8 cellular contexts compared by ENCODE assay signal in genomic region chr4:83509156-83509585, GRCh38. TPM values are rescaled to one million over a fixed set of nuclear protein-coding genes. Genes with fewer than 3 reads are reported as not detected.
DNase-seq lines count a peak whose midpoint lies in the region; ATAC-seq, FAIRE-seq and TF ChIP-seq lines count a peak whose summit lies in the region.
"Not testable (repeated sequence)": the region's sequence is repeated elsewhere in the genome, so short reads cannot be mapped to it uniquely, and the experiment has no call there.

No MANE protein-coding gene starts in this region.

- FAIRE-seq in GM18507 (lab: Jason Lieb, UNC) = not testable (repeated sequence)

- peak; percentile 22 for DNase-seq in AG09319 (ENCODE audit: extremely low read depth, low read depth)
- peak; percentile 23 for DNase-seq in GM18507 (ENCODE audit: extremely low spot score, insufficient read length, low read depth)
- peak; percentile 76 for DNase-seq in NB4 (ENCODE audit: low read depth)
- peak; percentile 22 to 56 for DNase-seq in SJSA1 (ENCODE audit: low read depth in 1 of 2, low spot score in 2 of 2)
- peak; percentile 39 for DNase-seq in activated T-cell treated with anti-CD3 and anti-CD28 coated beads, Interleukin-2, amount 50 U/mL, for 4 hours
- peak; percentile 87 for DNase-seq in endodermal cell
- DNase-seq in right lobe of liver = peak in 2 of 3 donors; percentile 52 to 66
- DNase-seq in stimulated activated CD4-positive, alpha-beta T cell treated with anti-CD3 and anti-CD28 coated beads, Interleukin-1b, Interleukin-23, amount 100 ng/mL, for 4 hours (ENCODE audit: low read depth in 2 of 2) = peak; percentile 18 to 48

- H3K9ac ChIP-seq in endodermal cell (ENCODE audit: extremely low read depth, low read length, poor library complexity, severe bottlenecking) = not testable (repeated sequence)

- ATAC-seq in activated T-cell treated with anti-CD3 and anti-CD28 coated beads, Interleukin-2, amount 50 U/mL, for 4 hours = peak; percentile 59 to 67
- peak; percentile 72 to 83 (median 78) for ATAC-seq in right lobe of liver

- H3K4me1 ChIP-seq in SJSA1 (replicated peaks); endodermal cell (ENCODE audit: control insufficient read depth, insufficient read depth, low read length); right lobe of liver: not testable (repeated sequence)

- H3K4me3 Mint-ChIP-seq in activated T-cell treated with anti-CD3 and anti-CD28 coated beads, Interleukin-2, amount 50 U/mL, for 4 hours; endodermal cell: not testable (repeated sequence)

- H3K27me3 Mint-ChIP-seq in activated T-cell treated with anti-CD3 and anti-CD28 coated beads, Interleukin-2, amount 50 U/mL, for 4 hours (ENCODE audit: low read depth); endodermal cell (ENCODE audit: insufficient read depth): not testable (repeated sequence)

- intact Hi-C loops in right lobe of liver (cut with DNase I) = loop anchor here (5.0 to 10.0 kb wide), 2 partner anchors 126 to 128 kb away; no protein-coding TSS in a partner anchor

- not testable (repeated sequence) for H3K4me1 Mint-ChIP-seq in activated T-cell treated with anti-CD3 and anti-CD28 coated beads, Interleukin-2, amount 50 U/mL, for 4 hours (ENCODE audit: low read depth); endodermal cell

- not testable (repeated sequence) for H3K27ac Mint-ChIP-seq in endodermal cell

- TF ChIP-seq POLR2A in NB4 (IDR thresholded peaks at IDR 0.05; ENCODE audit: extremely low read depth, insufficient read length); right lobe of liver (IDR thresholded peaks at IDR 0.05): not testable (repeated sequence)

- TF ChIP-seq CTCF in AG09319 (IDR thresholded peaks at IDR 0.05; ENCODE audit: low read depth, low read length) = peak; percentile 57
- peak; percentile 65 for TF ChIP-seq CTCF in NB4 (IDR thresholded peaks at IDR 0.05; ENCODE audit: low read depth, low read length)
- TF ChIP-seq CTCF in endodermal cell (conservative IDR thresholded peaks at IDR 0.05) = peak; percentile 89
- peak; percentile 77 to 92 (median 84) for TF ChIP-seq CTCF in right lobe of liver (IDR thresholded peaks at IDR 0.05)

- H3K36me3 ChIP-seq in SJSA1; endodermal cell (ENCODE audit: control insufficient read depth, insufficient read depth, low read length); right lobe of liver: not testable (repeated sequence)

- not testable (repeated sequence) for H3K9me3 Mint-ChIP-seq in activated T-cell treated with anti-CD3 and anti-CD28 coated beads, Interleukin-2, amount 50 U/mL, for 4 hours; endodermal cell

- not testable (repeated sequence) for H3K27me3 ChIP-seq in SJSA1 (replicated peaks); endodermal cell (ENCODE audit: control insufficient read depth, insufficient read depth, low read length, poor library complexity, severe bottlenecking); right lobe of liver

- 72 to 82% methylated on average over 3 of the region's 3 CpGs for WGBS in endodermal cell (ENCODE audit: insufficient coverage in 1 of 2, insufficient read length in 1 of 2), 2 experiments
- WGBS in right lobe of liver (ENCODE audit: insufficient coverage, low coverage, low lambda C conversion rate, missing lambda C conversion rate) = 36% methylated on average over 3 of the region's 3 CpGs

- H3K9me3 ChIP-seq in SJSA1 (replicated peaks); endodermal cell (ENCODE audit: control insufficient read depth, low read length); right lobe of liver: not testable (repeated sequence)

- H3K4me3 ChIP-seq in NB4 (ENCODE audit: low read depth, low read length); SJSA1; endodermal cell (ENCODE audit: low read length); right lobe of liver: not testable (repeated sequence)

- not testable (repeated sequence) for H3K36me3 Mint-ChIP-seq in activated T-cell treated with anti-CD3 and anti-CD28 coated beads, Interleukin-2, amount 50 U/mL, for 4 hours (ENCODE audit: insufficient read depth); endodermal cell (ENCODE audit: low read depth)

- not testable (repeated sequence) for H3K27ac ChIP-seq in SJSA1; endodermal cell (ENCODE audit: low read depth, low read length); right lobe of liver

RNA-seq across cellular contexts. Expression of gene ABRAXAS1, which starts 24.3 kb away (rescaled TPM):
- total RNA-seq in SJSA1 (2014; rRNA removed; shearing (Covaris generic)) = 6.4 and 7.8 TPM in 2 replicates
- total RNA-seq in activated T-cell treated with anti-CD3 and anti-CD28 coated beads, Interleukin-2, amount 50 U/mL, for 4 hours = 1 to 10 TPM; 6.2 to 9.6 (median 8.6) TPM
- total RNA-seq in endodermal cell = 10 to 100 TPM; 26.0 to 26.6 TPM
- 33.2 TPM for polyA plus RNA-seq in endodermal cell (2013, experiment 1 of 2)
- polyA plus RNA-seq in endodermal cell (2013, experiment 2 of 2) = 32.5 TPM
- 1 to 10 TPM; 1.6 to 3.3 (median 2.6) TPM for total RNA-seq in right lobe of liver

RNA-seq across cellular contexts. Expression of gene GPAT3, which starts 26.7 kb away (rescaled TPM):
- total RNA-seq in SJSA1 (2014; rRNA removed; shearing (Covaris generic)) = 7.0 and 8.9 TPM in 2 replicates
- 1 to 10 TPM; 2.1 to 4.5 (median 2.6) TPM for total RNA-seq in activated T-cell treated with anti-CD3 and anti-CD28 coated beads, Interleukin-2, amount 50 U/mL, for 4 hours
- 1 to 10 TPM in 1 of 2 donors, under 1 TPM in 1; 0.33 to 2.0 TPM for total RNA-seq in endodermal cell
- polyA plus RNA-seq in endodermal cell (2013, experiment 1 of 2) = 0.53 TPM
- polyA plus RNA-seq in endodermal cell (2013, experiment 2 of 2) = 0.33 TPM
- 1 to 10 TPM; 5.1 to 9.0 (median 5.7) TPM for total RNA-seq in right lobe of liver

RNA-seq across cellular contexts. Expression of gene MRPS18C, which starts 53.3 kb away (rescaled TPM):
- 19.0 and 55.2 TPM in 2 replicates for total RNA-seq in SJSA1 (2014; rRNA removed; shearing (Covaris generic))
- 100 to 1,000 TPM; 109 to 118 (median 111) TPM for total RNA-seq in activated T-cell treated with anti-CD3 and anti-CD28 coated beads, Interleukin-2, amount 50 U/mL, for 4 hours
- 10 to 100 TPM; 62.3 to 63.0 TPM for total RNA-seq in endodermal cell
- polyA plus RNA-seq in endodermal cell (2013, experiment 1 of 2) = 60.8 TPM
- 49.7 TPM for polyA plus RNA-seq in endodermal cell (2013, experiment 2 of 2)
- total RNA-seq in right lobe of liver = 10 to 100 TPM; 22.4 to 29.1 (median 24.1) TPM

RNA-seq across cellular contexts. Expression of gene HELQ, which starts 53.5 kb away (rescaled TPM):
- total RNA-seq in SJSA1 (2014; rRNA removed; shearing (Covaris generic)) = 16.9 and 17.0 TPM in 2 replicates
- 10 to 100 TPM; 13.5 to 14.2 (median 13.7) TPM for total RNA-seq in activated T-cell treated with anti-CD3 and anti-CD28 coated beads, Interleukin-2, amount 50 U/mL, for 4 hours
- total RNA-seq in endodermal cell = 10 to 100 TPM; 13.8 to 14.5 TPM
- polyA plus RNA-seq in endodermal cell (2013, experiment 1 of 2) = 11.9 TPM
- 10.6 TPM for polyA plus RNA-seq in endodermal cell (2013, experiment 2 of 2)
- 1 to 10 TPM; 5.6 to 8.0 (median 7.5) TPM for total RNA-seq in right lobe of liver

Comparison
In these comparisons a context has a peak if more than half of its experiments do, and no peak if none do; other contexts are left out.
1. DNase-seq: peak in every context shown above with its lines; median percentile 87 in endodermal cell; 76 in NB4; 59 in right lobe of liver; 39 in SJSA1; 39 in activated T-cell treated with anti-CD3 and anti-CD28 coated beads, Interleukin-2, amount 50 U/mL, for 4 hours; 33 in stimulated activated CD4-positive, alpha-beta T cell treated with anti-CD3 and anti-CD28 coated beads, Interleukin-1b, Interleukin-23, amount 100 ng/mL, for 4 hours; 23 in GM18507; 22 in AG09319.